Comparison of ENCODE assay signal across 22 cellular contexts in genomic region chr13:35136585-35136984, GRCh38.
DNase-seq lines count a peak whose midpoint lies in the region; ATAC-seq, FAIRE-seq and TF ChIP-seq lines count a peak whose summit lies in the region.
"Had no signal": no experiment of that assay in that cellular context is flagged by ENCODE, and none has a peak within 500 bp of the region (broad histone marks: within the 10 kb centered on the region; RNA-seq: fewer than 3 reads in every experiment).

No MANE protein-coding gene starts in this region.

- CTCF ChIA-PET in CD4-positive, alpha-beta memory T cell (lab: Charles Lee; ENCODE audit: partially characterized antibody) = no interaction called here

- H3K27me3 Mint-ChIP-seq in CD4-positive, alpha-beta memory T cell = no peaks in the 10 kb centered on the region
- H3K27me3 Mint-ChIP-seq: B cell; CD8-positive, alpha-beta memory T cell; IgD-negative memory B cell had no signal

- ATAC-seq in GM18868 (IDR thresholded peaks at IDR 0.05; ENCODE audit: unreplicated experiment) (peak; percentile 58), GM21526 (IDR thresholded peaks at IDR 0.05; ENCODE audit: low FRiP score, unreplicated experiment) (no peak)
- ATAC-seq: HepG2 had no signal

- DNase-seq in GM12865 (ENCODE audit: low read depth) (peak; percentile 2), HT1080 (ENCODE audit: low read depth) (peak; percentile 4), astrocyte of the spinal cord (ENCODE audit: low read depth, low spot score) (peak; percentile 50), GM12892 (ENCODE audit: insufficient read length) (no peak)
- DNase-seq in CD4-positive, alpha-beta memory T cell = no peak
- DNase-seq in effector CD8-positive, alpha-beta T cell (lab: John Stamatoyannopoulos, UW) = no peak
- DNase-seq: CD8-positive, alpha-beta memory T cell; COR-L47; DMS 273 treated with DMSO at 0.1 percent for 48 hours; DMS53; GDM1; GOT3; H9; Karpas-422; KBM-7 had no signal

- H3K27ac ChIP-seq in CD4-positive, alpha-beta memory T cell (ENCODE audit: low read depth, low read length) = no peak overlapping the region
- H3K27ac ChIP-seq: BLaER1 treated with 17β-estradiol and CSF1 and Interleukin-3, amounts not matched to agents 10 nM and 100 nM had no signal

- POLR2A ChIA-PET in CD4-positive, alpha-beta memory T cell (lab: Charles Lee; ENCODE audit: partially characterized antibody) = no interaction called here

- no peaks in the 10 kb centered on the region for H3K27me3 ChIP-seq in CD4-positive, alpha-beta memory T cell (ENCODE audit: insufficient read depth, low read length)
- H3K27me3 ChIP-seq: BLaER1 treated with 17β-estradiol and CSF1 and Interleukin-3, amounts not matched to agents 10 nM and 100 nM had no signal

- TF ChIP-seq CTCF in GM12865 (IDR thresholded peaks at IDR 0.05; ENCODE audit: insufficient read depth, low read depth, low read length, missing control alignments) (no peak), astrocyte of the spinal cord (IDR thresholded peaks at IDR 0.05; ENCODE audit: low read depth, low read length) (no peak)

- peaks cover 0 to 5% (median 0%) of the 10 kb centered on the region in 8 donors for H3K9me3 Mint-ChIP-seq in CD4-positive, alpha-beta memory T cell
- H3K9me3 Mint-ChIP-seq: H9, IgD-negative memory B cell had no signal

- H3K4me1 Mint-ChIP-seq in CD4-positive, alpha-beta memory T cell = peaks cover 0 to 2% (median 0%) of the 10 kb centered on the region in 4 donors
- H3K4me1 Mint-ChIP-seq: B cell, IgD-negative memory B cell had no signal

- no peak for TF ChIP-seq POLR2A in GM12892 (IDR thresholded peaks at IDR 0.05; ENCODE audit: low read depth, low read length)

- H3K36me3 Mint-ChIP-seq in CD4-positive, alpha-beta memory T cell = no peaks in the 10 kb centered on the region
- H3K36me3 Mint-ChIP-seq: CD8-positive, alpha-beta memory T cell had no signal

- intact Hi-C loops in CD4-positive, alpha-beta memory T cell (cut with micrococcal nuclease) = no loop called here

- FAIRE-seq in GM12892 (lab: Jason Lieb, UNC) = no peak
- FAIRE-seq: GM19239, HepG2 had no signal

- no peak overlapping the region for H3K4me3 ChIP-seq in GM12865 (ENCODE audit: low read depth, low read length)
- H3K4me3 ChIP-seq in astrocyte of the spinal cord (ENCODE audit: low read depth, low read length) = no peak overlapping the region
- H3K4me3 ChIP-seq in CD4-positive, alpha-beta memory T cell (ENCODE audit: low read length in 2 of 2) = no peak overlapping the region
- H3K4me3 ChIP-seq: BLaER1 treated with 17β-estradiol and CSF1 and Interleukin-3, amounts not matched to agents 10 nM and 100 nM had no signal

- in situ Hi-C loops in astrocyte of the spinal cord (cut with HindIII; ENCODE audit: low sequenced_read_pairs) = no loop called here

- H3K4me1 ChIP-seq in CD4-positive, alpha-beta memory T cell (ENCODE audit: insufficient read depth, low read length) = no peaks in the 10 kb centered on the region

- no peaks in the 10 kb centered on the region for H3K36me3 ChIP-seq in CD4-positive, alpha-beta memory T cell (ENCODE audit: insufficient read depth, low read length)
- H3K36me3 ChIP-seq: BLaER1 treated with 17β-estradiol and CSF1 and Interleukin-3, amounts not matched to agents 10 nM and 100 nM had no signal

- no peak overlapping the region for H3K4me3 Mint-ChIP-seq in CD4-positive, alpha-beta memory T cell
- H3K4me3 Mint-ChIP-seq: B cell; CD8-positive, alpha-beta memory T cell; H9; IgD-negative memory B cell had no signal

- H3K27ac Mint-ChIP-seq in CD4-positive, alpha-beta memory T cell = no peak overlapping the region
- H3K27ac Mint-ChIP-seq: B cell, H9, IgD-negative memory B cell had no signal

- no peaks in the 10 kb centered on the region for H3K9me3 ChIP-seq in CD4-positive, alpha-beta memory T cell (ENCODE audit: control insufficient read depth in 1 of 2, low read length in 2 of 2)
- H3K9me3 ChIP-seq: BLaER1 treated with 17β-estradiol and CSF1 and Interleukin-3, amounts not matched to agents 10 nM and 100 nM had no signal

Comparison
In these comparisons a context has a peak if more than half of its experiments do, and no peak if none do; other contexts are left out.
1. DNase-seq: peak in GM12865 (single experiment), HT1080 (single experiment) and astrocyte of the spinal cord (single experiment); none in GM12892 (single experiment), CD4-positive, alpha-beta memory T cell (0 of 5) and effector CD8-positive, alpha-beta T cell (single experiment).